In the genomic region with DNA sequence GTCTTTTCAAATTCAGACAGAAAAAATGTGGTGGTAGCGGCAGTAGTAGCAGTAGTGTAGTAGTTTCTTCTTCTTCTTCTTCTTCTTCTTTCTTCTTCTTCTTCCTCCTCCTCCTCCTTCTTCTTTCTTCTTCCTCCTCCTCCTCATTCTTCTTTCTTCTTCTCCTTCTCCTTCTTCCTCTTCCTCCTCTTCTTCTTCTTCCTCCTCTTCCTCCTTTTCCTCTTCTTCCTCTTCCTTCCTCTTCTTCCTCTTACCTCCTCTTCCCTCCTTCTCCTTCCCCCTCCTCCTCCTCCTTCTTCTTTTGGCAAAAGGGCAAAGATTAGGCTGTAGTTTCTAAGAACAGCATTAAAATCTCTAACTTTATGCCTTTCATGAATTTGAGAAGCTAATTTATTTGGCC, we compare ENCODE assay signal across 11 cellular contexts. TPM values are rescaled to one million over a fixed set of nuclear protein-coding genes. Genes with fewer than 3 reads are reported as not detected.
"Had no signal": no experiment of that assay in that cellular context is flagged by ENCODE, and none has a peak within 500 bp of the region (broad histone marks: within the 10 kb centered on the region; RNA-seq: fewer than 3 reads in every experiment).

No MANE protein-coding gene starts in this region.

- H3K4me3 ChIP-seq: GM23248, HAP-1 had no signal

- H2AFZ ChIP-seq: GM23248 had no signal

- H3K36me3 ChIP-seq: HAP-1 had no signal

- ATAC-seq: HCT116 had no signal

- H3K9ac ChIP-seq: GM23248, KMS-11 had no signal

- H3K4me2 ChIP-seq: KMS-11 had no signal

- H3K27ac ChIP-seq: GM23248, HL-60, KMS-11 had no signal

- H3K9me3 ChIP-seq: HAP-1 had no signal

- DNase-seq: GM23248, GOT3, H7, IMR-90, Karpas-422, KBM-7 had no signal

RNA-seq across cellular contexts. Expression of a gene that starts 59.6 kb away (rescaled TPM):
- total RNA-seq: GM23248, H4, H7, IMR-90 had no signal
- polyA plus RNA-seq: GM23248, IMR-90 had no signal
